ENCODE assay signal across 22 cellular contexts in the genomic region with DNA sequence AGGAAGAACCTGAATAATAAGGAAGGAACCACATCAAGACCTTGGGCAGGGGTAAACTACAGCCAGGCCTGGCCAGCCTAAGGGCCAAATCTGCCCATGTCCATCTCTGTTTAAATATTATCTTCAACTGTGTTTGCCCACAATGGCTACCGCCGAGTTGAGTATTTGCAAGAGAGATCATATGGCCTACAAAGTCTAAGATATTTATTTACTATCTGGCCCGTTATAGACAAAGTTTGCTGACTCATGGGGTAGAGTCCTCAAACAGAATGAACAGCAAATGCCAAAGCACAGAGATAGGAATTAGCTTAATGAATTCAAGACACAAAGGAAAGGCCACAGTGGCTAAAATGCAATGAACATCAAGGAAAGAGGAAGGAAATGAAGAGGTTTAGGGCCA. TPM values are rescaled to one million over a fixed set of nuclear protein-coding genes. Genes with fewer than 3 reads are reported as not detected.
A peak's percentile ranks its signal among the peaks of the same experiment; 100 is the strongest.
DNase-seq lines count a peak whose midpoint lies in the region; ATAC-seq and TF ChIP-seq lines count a peak whose summit lies in the region.
"Had no signal": no experiment of that assay in that cellular context is flagged by ENCODE, and none has a peak within 500 bp of the region (broad histone marks: within the 10 kb centered on the region; RNA-seq: fewer than 3 reads in every experiment).

No MANE protein-coding gene starts in this region.

- peak overlapping the region; percentile 19 for H3K27ac Mint-ChIP-seq in activated naive CD8-positive, alpha-beta T cell treated with anti-CD3 and anti-CD28 coated beads for 36 hours
- no peak overlapping the region for H3K27ac Mint-ChIP-seq in activated naive CD8-positive, alpha-beta T cell treated with anti-CD3 and anti-CD28 coated beads, Interleukin-2, amount 50 U/mL, for 24 hours
- peak overlapping the region; percentile 15 for H3K27ac Mint-ChIP-seq in stimulated activated effector memory CD8-positive, alpha-beta T cell treated with anti-CD3 and anti-CD28 coated beads, Interleukin-12 subunit alpha, Interleukin-12 subunit beta, amount 100 ng/mL, for 72 hours
- H3K27ac Mint-ChIP-seq: WTC11 had no signal

- peaks cover 4% of the 10 kb centered on the region for H3K4me1 ChIP-seq in hepatocyte (ENCODE audit: insufficient read depth)
- H3K4me1 ChIP-seq in right cardiac atrium (ENCODE audit: control insufficient read depth, insufficient read depth, low read length): peaks cover 1% of the 10 kb centered on the region
- H3K4me1 ChIP-seq in mammary epithelial cell (ENCODE audit: insufficient read depth, low read length): no peaks in the 10 kb centered on the region
- H3K4me1 ChIP-seq: uterus had no signal

- WGBS in hepatocyte (ENCODE audit: low lambda C conversion rate, missing lambda C conversion rate): 56% methylated on average over 3 of the region's 3 CpGs
- 69% methylated on average over 3 of the region's 3 CpGs for WGBS in right cardiac atrium
- WGBS in mammary epithelial cell (ENCODE audit: low coverage, missing lambda C conversion rate): 75% methylated on average over 3 of the region's 3 CpGs

- H3K9me3 ChIP-seq in hepatocyte (ENCODE audit: low read depth) (no peaks in the 10 kb centered on the region), right cardiac atrium (ENCODE audit: control insufficient read depth, low read length) (no peaks in the 10 kb centered on the region), mammary epithelial cell (replicated peaks; ENCODE audit: insufficient read depth, low read length) (no peaks in the 10 kb centered on the region)
- H3K9me3 ChIP-seq: stomach, uterus had no signal

- intact Hi-C loops in right cardiac atrium (cut with DNase I) (no loop called here), mammary epithelial cell (cut with micrococcal nuclease) (no loop called here)

- no peaks in the 10 kb centered on the region for H3K9me3 Mint-ChIP-seq in activated naive CD8-positive, alpha-beta T cell treated with anti-CD3 and anti-CD28 coated beads for 36 hours
- H3K9me3 Mint-ChIP-seq in activated naive CD8-positive, alpha-beta T cell treated with anti-CD3 and anti-CD28 coated beads, Interleukin-2, amount 50 U/mL, for 24 hours: no peaks in the 10 kb centered on the region
- H3K9me3 Mint-ChIP-seq in stimulated activated effector memory CD8-positive, alpha-beta T cell treated with anti-CD3 and anti-CD28 coated beads, Interleukin-12 subunit alpha, Interleukin-12 subunit beta, amount 100 ng/mL, for 72 hours: no peaks in the 10 kb centered on the region
- H3K9me3 Mint-ChIP-seq: WTC11 had no signal

- H3K4me1 Mint-ChIP-seq in activated naive CD8-positive, alpha-beta T cell treated with anti-CD3 and anti-CD28 coated beads for 36 hours: peaks cover 45% of the 10 kb centered on the region
- H3K4me1 Mint-ChIP-seq in activated naive CD8-positive, alpha-beta T cell treated with anti-CD3 and anti-CD28 coated beads, Interleukin-2, amount 50 U/mL, for 24 hours: peaks cover 71% of the 10 kb centered on the region
- H3K4me1 Mint-ChIP-seq in stimulated activated effector memory CD8-positive, alpha-beta T cell treated with anti-CD3 and anti-CD28 coated beads, Interleukin-12 subunit alpha, Interleukin-12 subunit beta, amount 100 ng/mL, for 72 hours: peaks cover 44% of the 10 kb centered on the region

- ATAC-seq in activated naive CD8-positive, alpha-beta T cell treated with anti-CD3 and anti-CD28 coated beads, Interleukin-2, amount 50 U/mL, for 24 hours: no peak
- ATAC-seq in stimulated activated effector memory CD8-positive, alpha-beta T cell treated with anti-CD3 and anti-CD28 coated beads, Interleukin-12 subunit alpha, Interleukin-12 subunit beta, amount 100 ng/mL, for 72 hours: no peak
- ATAC-seq in right cardiac atrium (no peak), HG03039 (IDR thresholded peaks at IDR 0.05; ENCODE audit: unreplicated experiment) (no peak)
- ATAC-seq: WTC11 had no signal

- no peaks in the 10 kb centered on the region for H3K9me2 ChIP-seq in hepatocyte (replicated peaks; ENCODE audit: insufficient read depth)

- H3K36me3 Mint-ChIP-seq in activated naive CD8-positive, alpha-beta T cell treated with anti-CD3 and anti-CD28 coated beads for 36 hours: peaks cover 26% of the 10 kb centered on the region
- peaks cover 16% of the 10 kb centered on the region for H3K36me3 Mint-ChIP-seq in activated naive CD8-positive, alpha-beta T cell treated with anti-CD3 and anti-CD28 coated beads, Interleukin-2, amount 50 U/mL, for 24 hours (ENCODE audit: low read depth)
- H3K36me3 Mint-ChIP-seq in stimulated activated effector memory CD8-positive, alpha-beta T cell treated with anti-CD3 and anti-CD28 coated beads, Interleukin-12 subunit alpha, Interleukin-12 subunit beta, amount 100 ng/mL, for 72 hours: peaks cover 40% of the 10 kb centered on the region
- H3K36me3 Mint-ChIP-seq: WTC11 had no signal

- H3K36me3 ChIP-seq in hepatocyte (replicated peaks; ENCODE audit: insufficient read depth, low read depth) (no peaks in the 10 kb centered on the region), mammary epithelial cell (ENCODE audit: insufficient read depth, low read length) (no peaks in the 10 kb centered on the region)
- H3K36me3 ChIP-seq: brain microvascular endothelial cell, stomach, uterus had no signal

- DNase-seq in activated naive CD8-positive, alpha-beta T cell treated with anti-CD3 and anti-CD28 coated beads for 36 hours: no peak
- no peak for DNase-seq in activated naive CD8-positive, alpha-beta T cell treated with anti-CD3 and anti-CD28 coated beads, Interleukin-2, amount 50 U/mL, for 24 hours
- DNase-seq in RPMI7951 (ENCODE audit: low read depth): peak; percentile 9
- peak; percentile 22 for DNase-seq in hepatocyte (ENCODE audit: low spot score)
- no peak for DNase-seq in stimulated activated effector memory CD8-positive, alpha-beta T cell treated with anti-CD3 and anti-CD28 coated beads, Interleukin-12 subunit alpha, Interleukin-12 subunit beta, amount 100 ng/mL, for 72 hours (ENCODE audit: low spot score in 2 of 2)
- no peak for DNase-seq in right cardiac atrium
- no peak for DNase-seq in mammary epithelial cell
- DNase-seq: activated gamma-delta T cell treated with Interleukin-2 at 50 U/mL for 16 hours; brain microvascular endothelial cell; dermis blood vessel endothelial cell; DMS 273 treated with DMSO at 0.1 percent for 48 hours; hippocampal formation; kidney glomerular epithelial cell; MM.1S; NCI-H2081 treated with DMSO at 0.1 percent for 48 hours; NCI-H748 treated with DMSO at 0.1 percent for 48 hours; stimulated activated CD4-positive, alpha-beta T cell treated with anti-CD3 and anti-CD28 coated beads, Interleukin-12 subunit alpha, Interleukin-12 subunit beta, amount 100 ng/mL, for 4 hours; stomach; uterus had no signal

- H3K27ac ChIP-seq in hepatocyte: no peak overlapping the region
- H3K27ac ChIP-seq in right cardiac atrium (ENCODE audit: low read length): no peak overlapping the region
- H3K27ac ChIP-seq in mammary epithelial cell (ENCODE audit: insufficient read depth, low read depth, low read length): no peak overlapping the region
- H3K27ac ChIP-seq: brain microvascular endothelial cell, parathyroid adenoma, stomach, uterus had no signal

- H3K79me2 ChIP-seq in hepatocyte: peaks cover 8% of the 10 kb centered on the region
- H3K79me2 ChIP-seq in mammary epithelial cell (ENCODE audit: insufficient read depth, low read length): peaks cover 2% of the 10 kb centered on the region

- H4K20me1 ChIP-seq in hepatocyte (ENCODE audit: insufficient read depth, poor library complexity, severe bottlenecking): no peaks in the 10 kb centered on the region
- no peaks in the 10 kb centered on the region for H4K20me1 ChIP-seq in mammary epithelial cell (ENCODE audit: insufficient read depth, low read length)

- H3K4me3 ChIP-seq in hepatocyte: no peak overlapping the region
- no peak overlapping the region for H3K4me3 ChIP-seq in right cardiac atrium (ENCODE audit: low read length)
- H3K4me3 ChIP-seq in mammary epithelial cell (replicated peaks in 1 of 3; ENCODE audit: insufficient read depth in 1 of 3, low read depth in 2 of 3, low read length in 3 of 3): no peak overlapping the region
- H3K4me3 ChIP-seq: stomach, uterus had no signal

- H3K27me3 ChIP-seq in hepatocyte (no peaks in the 10 kb centered on the region), right cardiac atrium (ENCODE audit: control insufficient read depth, insufficient read depth) (no peaks in the 10 kb centered on the region), mammary epithelial cell (ENCODE audit: insufficient read depth, low read length) (no peaks in the 10 kb centered on the region)
- H3K27me3 ChIP-seq: brain microvascular endothelial cell, stomach, uterus had no signal

- TF ChIP-seq CTCF in hepatocyte (IDR thresholded peaks at IDR 0.05; ENCODE audit: poor library complexity) (no peak), mammary epithelial cell (conservative IDR thresholded peaks at IDR 0.05 in 1 of 2, IDR thresholded peaks at IDR 0.05 in 1 of 2; ENCODE audit: extremely low read depth in 1 of 2, insufficient read depth in 1 of 2, low read depth in 1 of 2, low read length in 2 of 2) (no peak)

- H2AFZ ChIP-seq in hepatocyte (no peak overlapping the region), mammary epithelial cell (ENCODE audit: low read depth, low read length) (no peak overlapping the region)
- H2AFZ ChIP-seq: parathyroid adenoma had no signal

- H3K4me3 Mint-ChIP-seq in activated naive CD8-positive, alpha-beta T cell treated with anti-CD3 and anti-CD28 coated beads for 36 hours: no peak overlapping the region
- H3K4me3 Mint-ChIP-seq in activated naive CD8-positive, alpha-beta T cell treated with anti-CD3 and anti-CD28 coated beads, Interleukin-2, amount 50 U/mL, for 24 hours: no peak overlapping the region
- no peak overlapping the region for H3K4me3 Mint-ChIP-seq in stimulated activated effector memory CD8-positive, alpha-beta T cell treated with anti-CD3 and anti-CD28 coated beads, Interleukin-12 subunit alpha, Interleukin-12 subunit beta, amount 100 ng/mL, for 72 hours
- H3K4me3 Mint-ChIP-seq: WTC11 had no signal

- in situ Hi-C loops in mammary epithelial cell (cut with MboI; ENCODE audit: low sequenced_read_pairs in 2 of 2): no loop called here

- no peak overlapping the region for H3K9ac ChIP-seq in mammary epithelial cell (ENCODE audit: insufficient read depth, low read length)
- H3K9ac ChIP-seq: parathyroid adenoma had no signal

- no peak overlapping the region for H3K4me2 ChIP-seq in hepatocyte
- H3K4me2 ChIP-seq in mammary epithelial cell (ENCODE audit: insufficient read depth, low read depth, low read length): no peak overlapping the region

- no TSS peak for BruUV-seq in mammary epithelial cell (replicated peaks; lab: Mats Ljungman, UMichigan)

- CTCF ChIA-PET in mammary epithelial cell (lab: Charles Lee; ENCODE audit: low non-redundant PET): no interaction called here

- H3K27me3 Mint-ChIP-seq in activated naive CD8-positive, alpha-beta T cell treated with anti-CD3 and anti-CD28 coated beads for 36 hours: no peaks in the 10 kb centered on the region
- no peaks in the 10 kb centered on the region for H3K27me3 Mint-ChIP-seq in activated naive CD8-positive, alpha-beta T cell treated with anti-CD3 and anti-CD28 coated beads, Interleukin-2, amount 50 U/mL, for 24 hours

- dilution Hi-C loops in mammary epithelial cell (cut with HindIII; ENCODE audit: low sequenced_read_pairs): no loop called here

RNA-seq across cellular contexts. Expression of a gene that starts 44.8 kb away (rescaled TPM):
- total RNA-seq in activated naive CD8-positive, alpha-beta T cell treated with anti-CD3 and anti-CD28 coated beads for 36 hours: 10 to 100 TPM; 58.7 to 62.0 TPM
- total RNA-seq in RPMI7951 (2014; rRNA removed; shearing (Covaris generic)): 34.4 and 47.7 TPM in 2 replicates
- 93.4 and 99.4 TPM in 2 replicates for total RNA-seq in hepatocyte
- polyA plus RNA-seq in hepatocyte: 30.6 and 38.6 TPM in 2 replicates
- 10 to 100 TPM; 25.2 to 37.4 (median 29.3) TPM for total RNA-seq in right cardiac atrium
- polyA plus RNA-seq in right cardiac atrium: 11.1 TPM
- total RNA-seq in mammary epithelial cell: 10 to 100 TPM; 34.4 to 37.0 TPM
- 22.2 TPM for polyA plus RNA-seq in mammary epithelial cell
- polyA minus RNA-seq in mammary epithelial cell: 16.9 TPM

Comparison
In these comparisons a context has a peak if more than half of its experiments do, and no peak if none do; other contexts are left out.
1. DNase-seq: peak in RPMI7951 (single experiment) and hepatocyte (single experiment); none in activated naive CD8-positive, alpha-beta T cell treated with anti-CD3 and anti-CD28 coated beads for 36 hours (single experiment), activated naive CD8-positive, alpha-beta T cell treated with anti-CD3 and anti-CD28 coated beads, Interleukin-2, amount 50 U/mL, for 24 hours (single experiment), stimulated activated effector memory CD8-positive, alpha-beta T cell treated with anti-CD3 and anti-CD28 coated beads, Interleukin-12 subunit alpha, Interleukin-12 subunit beta, amount 100 ng/mL, for 72 hours (0 of 2), right cardiac atrium (0 of 3) and mammary epithelial cell (single experiment).